In the genomic region with DNA sequence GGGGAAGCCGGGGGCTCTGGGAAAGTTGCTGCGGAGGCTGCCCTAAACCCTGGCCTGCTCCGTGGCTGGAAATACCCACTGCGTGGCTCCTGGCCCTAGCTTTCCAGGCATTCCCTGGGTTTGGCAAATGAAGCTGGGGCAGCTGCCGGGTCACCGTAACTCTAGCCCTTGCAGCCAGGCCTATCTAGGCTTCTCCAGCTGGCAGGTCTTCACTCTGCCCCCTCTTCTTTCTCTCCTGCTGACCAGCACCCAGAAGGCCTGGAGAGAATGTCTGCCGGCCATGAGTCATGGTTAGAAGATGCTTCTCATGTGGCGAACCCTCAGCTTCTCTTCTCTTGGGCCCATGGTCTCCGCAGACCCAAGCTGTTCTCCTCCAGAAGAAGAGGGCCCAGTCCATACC, we compare ENCODE assay signal across 1 cellular context.
TF ChIP-seq lines count a peak whose summit lies in the region.

No MANE protein-coding gene starts in this region.

TF ChIP-seq in IMR-90, 13 proteins besides CTCF, POLR2A, EP300 and RAD21:
- TF ChIP-seq RFX5 (IDR thresholded peaks at IDR 0.05; ENCODE audit: low read depth, low read length), result no peak
- TF ChIP-seq CEBPB (IDR thresholded peaks at IDR 0.05; ENCODE audit: low read depth, low read length), result no peak
- TF ChIP-seq BHLHE40 (IDR thresholded peaks at IDR 0.05; ENCODE audit: low read depth, low read length), result no peak
